27 cellular contexts compared by ENCODE assay signal in the genomic region with DNA sequence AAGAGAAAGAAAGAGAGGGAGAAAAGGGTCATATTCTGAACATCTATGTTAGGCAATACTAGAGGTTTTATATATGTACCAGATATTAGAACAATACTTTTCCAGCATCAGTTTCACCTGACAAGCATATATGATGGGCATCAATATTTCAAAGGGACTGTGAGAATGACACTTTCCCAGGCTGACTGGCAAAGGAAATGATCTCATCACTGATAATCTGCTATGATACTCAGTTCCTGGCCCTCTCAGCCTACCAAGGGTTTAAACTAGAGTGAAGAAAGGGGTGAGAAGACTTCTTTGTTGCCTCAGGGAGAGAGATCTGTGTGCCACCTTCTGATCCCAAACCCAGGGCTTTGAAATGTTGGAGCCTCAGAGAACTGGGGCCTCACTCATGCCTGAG.
"Had no signal": no experiment of that assay in that cellular context is flagged by ENCODE, and none has a peak within 500 bp of the region (broad histone marks: within the 10 kb centered on the region; RNA-seq: fewer than 3 reads in every experiment).

No MANE protein-coding gene starts in this region.

- DNase-seq: cortex of kidney; effector memory CD8-positive, alpha-beta T cell; heart left ventricle; kidney; left cardiac atrium; left lung; mesenchymal stem cell; mucosa of descending colon; naive B cell; stimulated activated CD4-positive, alpha-beta T cell treated with anti-CD3 and anti-CD28 coated beads, Interleukin-12 subunit alpha, Interleukin-12 subunit beta, amount 100 ng/mL, for 4 hours; stimulated activated CD4-positive, alpha-beta T cell treated with anti-CD3 and anti-CD28 coated beads, Interleukin-1b, Interleukin-23, amount 100 ng/mL, for 48 hours; stimulated activated CD4-positive, alpha-beta T cell treated with anti-CD3 and anti-CD28 coated beads, Interleukin-4, amount 100 ng/mL, for 1 hour; stimulated activated CD8-positive, alpha-beta memory T cell treated with anti-CD3 and anti-CD28 coated beads, Interleukin-4, amount 100 ng/mL, for 48 hours; stimulated activated naive CD4-positive, alpha-beta T cell treated with Interleukin-2 at 50 U/mL for 16 hours; upper lobe of left lung had no signal

- ATAC-seq: effector memory CD8-positive, alpha-beta T cell; left cardiac atrium; left lung; mucosa of descending colon; natural killer cell treated with Interleukin-12 subunit alpha and Interleukin-12 subunit beta and Interleukin-15 and Interleukin-18, amount 100 ng/mL, for 72 hours; sciatic nerve had no signal

- H3K4me3 Mint-ChIP-seq: effector memory CD8-positive, alpha-beta T cell; mesothelial cell of epicardium; naive B cell; natural killer cell treated with Interleukin-12 subunit alpha and Interleukin-12 subunit beta and Interleukin-15 and Interleukin-18, amount 100 ng/mL, for 72 hours; neural crest cell had no signal

- H2AFZ ChIP-seq: hepatocyte, parathyroid adenoma had no signal

- H3K4me3 ChIP-seq: heart left ventricle, hepatocyte, left lung, mucosa of descending colon, right atrium auricular region, smooth muscle cell, thoracic aorta, tibial nerve, upper lobe of left lung had no signal

- H3K36me3 Mint-ChIP-seq: mesothelial cell of epicardium; naive B cell; natural killer cell treated with Interleukin-12 subunit alpha and Interleukin-12 subunit beta and Interleukin-15 and Interleukin-18, amount 100 ng/mL, for 72 hours had no signal

- H3K27me3 Mint-ChIP-seq: progenitor cell of endocrine pancreas had no signal

- H3K9me3 Mint-ChIP-seq: effector memory CD8-positive, alpha-beta T cell; natural killer cell treated with Interleukin-12 subunit alpha and Interleukin-12 subunit beta and Interleukin-15 and Interleukin-18, amount 100 ng/mL, for 72 hours had no signal

- H3K4me1 ChIP-seq: heart left ventricle, left lung, parathyroid adenoma, right atrium auricular region, tibial nerve, upper lobe of left lung had no signal

- H3K4me1 Mint-ChIP-seq: mesothelial cell of epicardium, naive B cell, neural crest cell had no signal

- H3K36me3 ChIP-seq: heart left ventricle, left lung, neutrophil, right atrium auricular region, thoracic aorta, tibial nerve, upper lobe of left lung had no signal

- H3K9me3 ChIP-seq: heart left ventricle, left lung, mucosa of descending colon, neutrophil, right atrium auricular region, thoracic aorta, tibial nerve, upper lobe of left lung had no signal

- H3K27me3 ChIP-seq: heart left ventricle, hepatocyte, left lung, neutrophil, right atrium auricular region, tibial nerve, upper lobe of left lung had no signal

- H3K27ac ChIP-seq: heart left ventricle, hepatocyte, left lung, neutrophil, parathyroid adenoma, right atrium auricular region, thoracic aorta, tibial nerve, upper lobe of left lung had no signal

- H3K4me2 ChIP-seq: hepatocyte, smooth muscle cell had no signal

- H3K79me2 ChIP-seq: hepatocyte, parathyroid adenoma had no signal

- H3K27ac Mint-ChIP-seq: effector memory CD8-positive, alpha-beta T cell; mesothelial cell of epicardium; natural killer cell treated with Interleukin-12 subunit alpha and Interleukin-12 subunit beta and Interleukin-15 and Interleukin-18, amount 100 ng/mL, for 72 hours; progenitor cell of endocrine pancreas had no signal
